ENCODE assay signal across 18 cellular contexts in the genomic region with DNA sequence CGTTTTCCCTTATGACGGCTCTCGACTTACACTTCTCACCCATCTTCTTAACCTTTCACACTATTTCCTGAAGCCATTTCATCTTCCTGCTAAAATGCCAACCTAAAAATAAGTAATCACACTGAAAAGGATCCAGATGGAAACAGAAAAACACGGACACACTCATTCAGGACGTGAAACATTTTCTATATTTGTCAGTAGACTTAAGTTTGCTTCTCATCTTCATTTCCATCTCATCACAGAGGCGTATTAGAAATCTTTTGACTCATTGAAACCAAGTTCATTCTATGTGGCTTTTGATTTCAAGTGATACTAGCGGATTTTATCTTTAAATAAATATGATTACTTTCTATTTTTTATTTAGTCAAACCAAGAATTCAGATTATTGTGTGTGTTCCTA. TPM values are rescaled to one million over a fixed set of nuclear protein-coding genes. Genes with fewer than 3 reads are reported as not detected.
DNase-seq lines count a peak whose midpoint lies in the region; ATAC-seq, FAIRE-seq and TF ChIP-seq lines count a peak whose summit lies in the region.
"Had no signal": no experiment of that assay in that cellular context is flagged by ENCODE, and none has a peak within 500 bp of the region (broad histone marks: within the 10 kb centered on the region; RNA-seq: fewer than 3 reads in every experiment).

No MANE protein-coding gene starts in this region.

- no peak overlapping the region for H3K4me2 ChIP-seq in GM12878 (ENCODE audit: control insufficient read depth, insufficient read depth)
- H3K4me2 ChIP-seq: BLaER1 treated with 17β-estradiol and CSF1 and Interleukin-3, amounts not matched to agents 10 nM and 100 nM had no signal

- no peaks in the 10 kb centered on the region for H3K36me3 ChIP-seq in GM12878 (ENCODE audit: control insufficient read depth in 2 of 2, insufficient read depth in 2 of 2, low read length in 1 of 2)
- H3K36me3 ChIP-seq: BLaER1 treated with 17β-estradiol and CSF1 and Interleukin-3, amounts not matched to agents 10 nM and 100 nM had no signal

- no peaks in the 10 kb centered on the region for H3K79me2 ChIP-seq in GM12878 (ENCODE audit: control insufficient read depth, insufficient read depth, low read length)

- SMC1A ChIA-PET in GM12878 (lab: Charles Lee; ENCODE audit: uncharacterized antibody, unreplicated experiment) = interaction anchor here (1.2 to 1.3 kb wide), 2 partner anchors 12 to 69 kb away, joined by 3 read pairs; no protein-coding TSS in a partner anchor

- WGBS in GM12878 (ENCODE audit: insufficient coverage, insufficient replicate concordance, low lambda C conversion rate, missing lambda C conversion rate) = 46% methylated on average over 7 of the region's 7 CpGs

- no peak overlapping the region for H3K4me3 Mint-ChIP-seq in activated T-cell treated with anti-CD3 and anti-CD28 coated beads, Interleukin-2, amount 50 U/mL, for 4 hours
- peak overlapping the region; percentile 20 for H3K4me3 Mint-ChIP-seq in natural killer cell treated with Interleukin-12 subunit alpha and Interleukin-12 subunit beta and Interleukin-15 and Interleukin-18, amount 100 ng/mL, for 72 hours
- no peak overlapping the region for H3K4me3 Mint-ChIP-seq in natural killer cell
- no peak overlapping the region for H3K4me3 Mint-ChIP-seq in stimulated activated effector memory CD8-positive, alpha-beta T cell treated with anti-CD3 and anti-CD28 coated beads, Interleukin-12 subunit alpha, Interleukin-12 subunit beta, amount 100 ng/mL, for 72 hours
- H3K4me3 Mint-ChIP-seq: B cell; CD8-positive, alpha-beta T cell; H9 had no signal

- no peak overlapping the region for H2AFZ ChIP-seq in GM12878 (ENCODE audit: control insufficient read depth, low read depth, low read length)

- no peaks in the 10 kb centered on the region for H3K36me3 Mint-ChIP-seq in activated T-cell treated with anti-CD3 and anti-CD28 coated beads, Interleukin-2, amount 50 U/mL, for 4 hours (ENCODE audit: insufficient read depth)
- peaks cover 5% of the 10 kb centered on the region for H3K36me3 Mint-ChIP-seq in natural killer cell treated with Interleukin-12 subunit alpha and Interleukin-12 subunit beta and Interleukin-15 and Interleukin-18, amount 100 ng/mL, for 72 hours
- H3K36me3 Mint-ChIP-seq in natural killer cell = no peaks in the 10 kb centered on the region
- H3K36me3 Mint-ChIP-seq in stimulated activated effector memory CD8-positive, alpha-beta T cell treated with anti-CD3 and anti-CD28 coated beads, Interleukin-12 subunit alpha, Interleukin-12 subunit beta, amount 100 ng/mL, for 72 hours = no peaks in the 10 kb centered on the region
- H3K36me3 Mint-ChIP-seq: CD8-positive, alpha-beta T cell had no signal

- H3K4me3 ChIP-seq in GM12878 = no peak overlapping the region
- H3K4me3 ChIP-seq: BLaER1 treated with 17β-estradiol and CSF1 and Interleukin-3, amounts not matched to agents 10 nM and 100 nM had no signal

- H3K27me3 ChIP-seq in GM12878 (replicated peaks in 1 of 2; ENCODE audit: control insufficient read depth in 2 of 2, insufficient read depth in 2 of 2, low read length in 1 of 2) = no peaks in the 10 kb centered on the region
- H3K27me3 ChIP-seq: BLaER1 treated with 17β-estradiol and CSF1 and Interleukin-3, amounts not matched to agents 10 nM and 100 nM had no signal

- RAD21 ChIA-PET in GM12878 (lab: Charles Lee; ENCODE audit: unreplicated experiment) = no interaction called here

- H3K27ac ChIP-seq in GM12878 (ENCODE audit: control insufficient read depth, insufficient read depth) = no peak overlapping the region
- H3K27ac ChIP-seq: BLaER1 treated with 17β-estradiol and CSF1 and Interleukin-3, amounts not matched to agents 10 nM and 100 nM had no signal

- peaks cover 6% of the 10 kb centered on the region for H3K4me1 Mint-ChIP-seq in activated T-cell treated with anti-CD3 and anti-CD28 coated beads, Interleukin-2, amount 50 U/mL, for 4 hours (ENCODE audit: low read depth)
- H3K4me1 Mint-ChIP-seq in natural killer cell treated with Interleukin-12 subunit alpha and Interleukin-12 subunit beta and Interleukin-15 and Interleukin-18, amount 100 ng/mL, for 72 hours (ENCODE audit: low read depth in 2 of 2) = peaks cover 2 to 7% of the 10 kb centered on the region in 2 donors
- no peaks in the 10 kb centered on the region for H3K4me1 Mint-ChIP-seq in natural killer cell
- peaks cover 7% of the 10 kb centered on the region for H3K4me1 Mint-ChIP-seq in stimulated activated effector memory CD8-positive, alpha-beta T cell treated with anti-CD3 and anti-CD28 coated beads, Interleukin-12 subunit alpha, Interleukin-12 subunit beta, amount 100 ng/mL, for 72 hours
- H3K4me1 Mint-ChIP-seq: B cell, H9 had no signal

- DNase-seq in activated T-cell treated with anti-CD3 and anti-CD28 coated beads, Interleukin-2, amount 50 U/mL, for 4 hours = no peak
- no peak for DNase-seq in activated T-cell treated with anti-CD3 and anti-CD28 coated beads for 4 hours
- DNase-seq in natural killer cell treated with Interleukin-12 subunit alpha and Interleukin-12 subunit beta and Interleukin-15 and Interleukin-18, amount 100 ng/mL, for 72 hours (ENCODE audit: low spot score) = no peak
- no peak for DNase-seq in natural killer cell
- DNase-seq in GM12878 (ENCODE audit: low read depth, low spot score) = no peak
- DNase-seq in stimulated activated effector memory CD8-positive, alpha-beta T cell treated with anti-CD3 and anti-CD28 coated beads, Interleukin-12 subunit alpha, Interleukin-12 subunit beta, amount 100 ng/mL, for 72 hours (ENCODE audit: low spot score in 2 of 2) = no peak
- DNase-seq in NCI-H2107 treated with DMSO at 0.1 percent for 48 hours (lab: John Stamatoyannopoulos, UW; ENCODE audit: unreplicated experiment) = no peak
- DNase-seq: Calu3; CD8-positive, alpha-beta T cell; DMS79 treated with DMSO at 0.1 percent for 48 hours; GF-D8; H9 had no signal

- intact Hi-C loops in natural killer cell (cut with micrococcal nuclease) (no loop called here), GM12878 (cut with micrococcal nuclease; ENCODE audit: unreplicated experiment) (no loop called here)

- no peak for TF ChIP-seq POLR2A in GM12878 (IDR thresholded peaks at IDR 0.05; ENCODE audit: low read depth, low read length)

- no peaks in the 10 kb centered on the region for H3K4me1 ChIP-seq in GM12878 (ENCODE audit: control insufficient read depth, insufficient read depth, low read length)
- H3K4me1 ChIP-seq: BLaER1 treated with 17β-estradiol and CSF1 and Interleukin-3, amounts not matched to agents 10 nM and 100 nM had no signal

- CTCF ChIA-PET in GM12878 (lab: Yijun Ruan, JAX) = no interaction called here

- in situ Hi-C loops in GM12878 (cut with MboI) = no loop called here

- POLR2A ChIA-PET in GM12878 (lab: Charles Lee) = no interaction called here

- TF ChIP-seq RAD21 in GM12878 (IDR thresholded peaks at IDR 0.05; ENCODE audit: insufficient read depth, low read depth, low read length) = no peak

- no peak overlapping the region for H3K9ac ChIP-seq in GM12878 (ENCODE audit: control insufficient read depth, insufficient read depth, low read length)
- H3K9ac ChIP-seq: BLaER1 treated with 17β-estradiol and CSF1 and Interleukin-3, amounts not matched to agents 10 nM and 100 nM had no signal

- H3K9me3 Mint-ChIP-seq in activated T-cell treated with anti-CD3 and anti-CD28 coated beads, Interleukin-2, amount 50 U/mL, for 4 hours = peaks cover 4% of the 10 kb centered on the region
- no peaks in the 10 kb centered on the region for H3K9me3 Mint-ChIP-seq in natural killer cell treated with Interleukin-12 subunit alpha and Interleukin-12 subunit beta and Interleukin-15 and Interleukin-18, amount 100 ng/mL, for 72 hours
- no peaks in the 10 kb centered on the region for H3K9me3 Mint-ChIP-seq in natural killer cell
- H3K9me3 Mint-ChIP-seq in stimulated activated effector memory CD8-positive, alpha-beta T cell treated with anti-CD3 and anti-CD28 coated beads, Interleukin-12 subunit alpha, Interleukin-12 subunit beta, amount 100 ng/mL, for 72 hours = peaks cover 2% of the 10 kb centered on the region
- H3K9me3 Mint-ChIP-seq: CD8-positive, alpha-beta T cell had no signal

- no peak for TF ChIP-seq EP300 in GM12878 (IDR thresholded peaks at IDR 0.05; ENCODE audit: borderline replicate concordance in 1 of 2, control insufficient read depth in 1 of 2, low read depth in 2 of 2, low read length in 2 of 2)

- H3K27ac Mint-ChIP-seq in natural killer cell treated with Interleukin-12 subunit alpha and Interleukin-12 subunit beta and Interleukin-15 and Interleukin-18, amount 100 ng/mL, for 72 hours = no peak overlapping the region
- no peak overlapping the region for H3K27ac Mint-ChIP-seq in natural killer cell
- no peak overlapping the region for H3K27ac Mint-ChIP-seq in stimulated activated effector memory CD8-positive, alpha-beta T cell treated with anti-CD3 and anti-CD28 coated beads, Interleukin-12 subunit alpha, Interleukin-12 subunit beta, amount 100 ng/mL, for 72 hours
- H3K27ac Mint-ChIP-seq: B cell; CD8-positive, alpha-beta T cell; H9 had no signal

- H4K20me1 ChIP-seq in GM12878 (ENCODE audit: control insufficient read depth, insufficient read depth) = no peaks in the 10 kb centered on the region
- H4K20me1 ChIP-seq: BLaER1 treated with 17β-estradiol and CSF1 and Interleukin-3, amounts not matched to agents 10 nM and 100 nM had no signal

- ATAC-seq in activated T-cell treated with anti-CD3 and anti-CD28 coated beads, Interleukin-2, amount 50 U/mL, for 4 hours = peak; percentile 63 to 78
- ATAC-seq in natural killer cell treated with Interleukin-12 subunit alpha and Interleukin-12 subunit beta and Interleukin-15 and Interleukin-18, amount 100 ng/mL, for 72 hours = peak in 1 of 2 donors; percentile 68
- ATAC-seq in natural killer cell (no peak), GM12878 (no peak)
- peak; percentile 92 for ATAC-seq in stimulated activated effector memory CD8-positive, alpha-beta T cell treated with anti-CD3 and anti-CD28 coated beads, Interleukin-12 subunit alpha, Interleukin-12 subunit beta, amount 100 ng/mL, for 72 hours
- ATAC-seq: CD8-positive, alpha-beta T cell; HepG2 had no signal

- H3K9me3 ChIP-seq in GM12878 (replicated peaks; ENCODE audit: control insufficient read depth, insufficient read depth, low read length) = no peaks in the 10 kb centered on the region; the same call in 2 of the 3 replicates

- peaks cover 15% of the 10 kb centered on the region for H3K27me3 Mint-ChIP-seq in activated T-cell treated with anti-CD3 and anti-CD28 coated beads, Interleukin-2, amount 50 U/mL, for 4 hours (ENCODE audit: low read depth)
- peaks cover 25 to 26% of the 10 kb centered on the region in 2 donors for H3K27me3 Mint-ChIP-seq in natural killer cell treated with Interleukin-12 subunit alpha and Interleukin-12 subunit beta and Interleukin-15 and Interleukin-18, amount 100 ng/mL, for 72 hours
- H3K27me3 Mint-ChIP-seq in natural killer cell (ENCODE audit: low read depth in 2 of 2) = peaks cover 14 to 27% of the 10 kb centered on the region in 2 donors

- TF ChIP-seq CTCF in natural killer cell (IDR thresholded peaks at IDR 0.05) (no peak), GM12878 (IDR thresholded peaks at IDR 0.05 in 2 of 3, conservative IDR thresholded peaks at IDR 0.05 in 1 of 3; ENCODE audit: control insufficient read depth in 2 of 3, extremely low read depth in 1 of 3, insufficient read depth in 1 of 3, low read depth in 3 of 3, low read length in 3 of 3) (no peak)

- BruUV-seq in GM12878 (replicated peaks; lab: Mats Ljungman, UMichigan) = no TSS peak

- no peak for FAIRE-seq in GM12878 (lab: Jason Lieb, UNC)
- FAIRE-seq: GM12891, GM19239, H1, HepG2 had no signal

RNA-seq across cellular contexts. Expression of gene DLG1, which starts 27.4 kb away (rescaled TPM):
- 10 to 100 TPM; 42.3 to 44.3 (median 44.3) TPM for total RNA-seq in activated T-cell treated with anti-CD3 and anti-CD28 coated beads, Interleukin-2, amount 50 U/mL, for 4 hours
- total RNA-seq in natural killer cell treated with Interleukin-12 subunit alpha and Interleukin-12 subunit beta and Interleukin-15 and Interleukin-18, amount 100 ng/mL, for 72 hours = 100 to 1,000 TPM in 1 of 2 donors, 10 to 100 TPM in 1; 76.5 to 121 TPM
- total RNA-seq in natural killer cell (10 to 100 TPM; 82.0 to 91.8 (median 89.0) TPM), GM12878 (2014; rRNA removed) (44.8 and 51.9 TPM in 2 replicates), GM12878 (2014; rRNA removed; fragmentation: Illumina TruSeq; extraction: Trizol) (52.0 and 55.7 TPM in 2 replicates), GM12878 (2021) (60.6 and 62.4 TPM in 2 replicates)
- total RNA-seq in GM12878 (2013; cell fraction: nucleolus; rRNA removed) = 221 and 244 TPM in 2 replicates
- polyA plus RNA-seq in GM12878 (2011; ENCODE audit: low read depth) = 17.7 TPM
- polyA plus RNA-seq in GM12878 (2011; rRNA removed) (35.8 and 49.9 TPM in 2 replicates), GM12878 (2014; fragmentation: Illumina TruSeq; extraction: Trizol) (63.1 and 85.3 TPM in 2 replicates), GM12878 (2014; fragmentation: Nextera tagmentation; extraction: Ambion mirVana) (10 to 100 TPM in 1 of 2 experiments, 1 to 10 TPM in 1; 9.2 to 10.0 TPM), GM12878 (2014; rRNA removed) (31.4 and 32.1 TPM in 2 replicates), GM12878 (2016; fragmentation: Nextera tagmentation; extraction: Ambion mirVana) (10 to 100 TPM; 40.1 to 40.2 TPM)
- 9.7 and 15.1 TPM in 2 replicates for polyA plus RNA-seq in GM12878 (2011; cell fraction: cytosol; rRNA removed)
- 34.9 and 36.7 TPM in 2 replicates for polyA plus RNA-seq in GM12878 (2011; cell fraction: nucleus; rRNA removed)
- 26.2 and 28.2 TPM in 2 replicates for polyA plus RNA-seq in GM12878 (2012)
- polyA minus RNA-seq in GM12878 (2011; rRNA and poly(A)+ RNA removed) = 42.0 and 54.8 TPM in 2 replicates
- polyA minus RNA-seq in GM12878 (2011; cell fraction: cytosol; rRNA and poly(A)+ RNA removed) = 14.3 and 17.5 TPM in 2 replicates
- polyA minus RNA-seq in GM12878 (2011; cell fraction: nucleus; rRNA and poly(A)+ RNA removed) = 60.3 and 99.5 TPM in 2 replicates

Comparison
In these comparisons a context has a peak if more than half of its experiments do, and no peak if none do; other contexts are left out.
1. ATAC-seq: peak in activated T-cell treated with anti-CD3 and anti-CD28 coated beads, Interleukin-2, amount 50 U/mL, for 4 hours (2 of 2) and stimulated activated effector memory CD8-positive, alpha-beta T cell treated with anti-CD3 and anti-CD28 coated beads, Interleukin-12 subunit alpha, Interleukin-12 subunit beta, amount 100 ng/mL, for 72 hours (single experiment); none in natural killer cell (0 of 3) and GM12878 (single experiment).